ENCODE assay signal across 20 cellular contexts in the genomic region with DNA sequence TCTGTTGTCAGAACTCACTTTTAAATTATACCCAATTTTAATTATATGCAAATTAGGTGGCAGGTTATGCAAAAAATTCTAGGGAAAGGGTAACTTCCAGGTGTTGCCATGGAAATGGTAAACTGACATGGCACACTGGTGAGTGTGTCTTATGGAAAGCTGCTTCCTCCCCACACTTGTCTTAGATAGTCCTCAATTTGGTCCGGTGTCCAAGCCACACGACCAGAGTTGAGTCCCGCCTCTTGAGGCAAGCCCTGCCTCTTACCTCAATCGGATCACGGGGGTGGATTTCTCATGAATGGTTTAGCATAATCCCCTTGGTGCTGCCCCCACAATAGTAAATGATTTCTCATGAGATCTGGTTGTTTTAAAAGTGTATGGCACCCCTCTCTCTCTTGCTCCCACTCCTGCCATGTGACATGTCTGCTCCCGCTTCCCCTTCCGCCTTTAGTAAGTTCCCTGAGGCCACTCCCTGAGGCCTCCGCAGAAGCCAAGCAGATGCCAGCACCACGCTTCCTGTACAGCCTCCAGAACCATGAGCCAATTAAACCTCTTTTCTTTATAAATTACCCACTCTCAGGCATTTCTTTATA.
"Had no signal": no experiment of that assay in that cellular context is flagged by ENCODE, and none has a peak within 500 bp of the region (broad histone marks: within the 10 kb centered on the region; RNA-seq: fewer than 3 reads in every experiment).

No MANE protein-coding gene starts in this region.

- H3K36me3 Mint-ChIP-seq: activated CD8-positive, alpha-beta memory T cell treated with anti-CD3 and anti-CD28 coated beads, Interleukin-2, amount 10 ng/mL, durations not matched to agents 7 days and 5 days; activated naive CD8-positive, alpha-beta T cell treated with anti-CD3 and anti-CD28 coated beads, Interleukin-2, amount 10 ng/mL, durations not matched to agents 7 days and 5 days had no signal

- H3K4me1 Mint-ChIP-seq: activated CD4-positive, alpha-beta memory T cell treated with anti-CD3 and anti-CD28 coated beads, Interleukin-2, amount 10 ng/mL, durations not matched to agents 7 days and 5 days; activated CD8-positive, alpha-beta memory T cell treated with anti-CD3 and anti-CD28 coated beads, Interleukin-2, amount 10 ng/mL, durations not matched to agents 7 days and 5 days; activated T-helper 17 cell treated with anti-CD3 and anti-CD28 coated beads, Interleukin-2, amount 50 U/mL, for 72 hours had no signal

- DNase-seq: activated CD4-positive, alpha-beta memory T cell treated with anti-CD3 and anti-CD28 coated beads, Interleukin-2, amount 10 ng/mL, durations not matched to agents 7 days and 5 days; activated CD4-positive, alpha-beta T cell treated with anti-CD3 and anti-CD28 coated beads for 36 hours; activated CD8-positive, alpha-beta memory T cell treated with anti-CD3 and anti-CD28 coated beads, Interleukin-2, amount 10 ng/mL, durations not matched to agents 7 days and 5 days; activated naive CD4-positive, alpha-beta T cell treated with Interleukin-2 at 50 U/mL for 16 hours; activated naive CD8-positive, alpha-beta T cell treated with anti-CD3 and anti-CD28 coated beads, Interleukin-2, amount 10 ng/mL, durations not matched to agents 7 days and 5 days; cortex of kidney; foreskin fibroblast; glutamatergic neuron; hypothalamus; islet precursor cell; midbrain; spleen; stimulated activated naive CD4-positive, alpha-beta T cell; SW 1271; T-helper 2 cell; thyroid gland had no signal

- ATAC-seq: activated CD4-positive, alpha-beta T cell treated with anti-CD3 and anti-CD28 coated beads for 36 hours; activated CD8-positive, alpha-beta memory T cell treated with anti-CD3 and anti-CD28 coated beads, Interleukin-2, amount 10 ng/mL, durations not matched to agents 7 days and 5 days; activated T-helper 17 cell treated with anti-CD3 and anti-CD28 coated beads, Interleukin-2, amount 50 U/mL, for 72 hours; left lobe of liver had no signal

- H3K27ac Mint-ChIP-seq: activated CD4-positive, alpha-beta memory T cell treated with anti-CD3 and anti-CD28 coated beads, Interleukin-2, amount 10 ng/mL, durations not matched to agents 7 days and 5 days; activated CD4-positive, alpha-beta T cell treated with anti-CD3 and anti-CD28 coated beads for 36 hours; activated CD8-positive, alpha-beta memory T cell treated with anti-CD3 and anti-CD28 coated beads, Interleukin-2, amount 10 ng/mL, durations not matched to agents 7 days and 5 days; activated naive CD8-positive, alpha-beta T cell treated with anti-CD3 and anti-CD28 coated beads, Interleukin-2, amount 10 ng/mL, durations not matched to agents 7 days and 5 days; activated T-helper 17 cell treated with anti-CD3 and anti-CD28 coated beads, Interleukin-2, amount 50 U/mL, for 72 hours; nephron had no signal

- H3K4me3 ChIP-seq: body of pancreas, spleen, thyroid gland had no signal

- H3K9me3 Mint-ChIP-seq: activated CD4-positive, alpha-beta memory T cell treated with anti-CD3 and anti-CD28 coated beads, Interleukin-2, amount 10 ng/mL, durations not matched to agents 7 days and 5 days; activated naive CD8-positive, alpha-beta T cell treated with anti-CD3 and anti-CD28 coated beads, Interleukin-2, amount 10 ng/mL, durations not matched to agents 7 days and 5 days; activated T-helper 17 cell treated with anti-CD3 and anti-CD28 coated beads, Interleukin-2, amount 50 U/mL, for 72 hours; nephron had no signal

- H3K4me3 Mint-ChIP-seq: activated CD4-positive, alpha-beta memory T cell treated with anti-CD3 and anti-CD28 coated beads, Interleukin-2, amount 10 ng/mL, durations not matched to agents 7 days and 5 days; activated CD4-positive, alpha-beta T cell treated with anti-CD3 and anti-CD28 coated beads for 36 hours; activated CD8-positive, alpha-beta memory T cell treated with anti-CD3 and anti-CD28 coated beads, Interleukin-2, amount 10 ng/mL, durations not matched to agents 7 days and 5 days; activated naive CD8-positive, alpha-beta T cell treated with anti-CD3 and anti-CD28 coated beads, Interleukin-2, amount 10 ng/mL, durations not matched to agents 7 days and 5 days; activated T-helper 17 cell treated with anti-CD3 and anti-CD28 coated beads, Interleukin-2, amount 50 U/mL, for 72 hours; nephron had no signal
